ENCODE assay signal across 8 cellular contexts in genomic region chr10:73873843-73874215, GRCh38. TPM values are rescaled to one million over a fixed set of nuclear protein-coding genes. Genes with fewer than 3 reads are reported as not detected.
DNase-seq lines count a peak whose midpoint lies in the region; ATAC-seq and TF ChIP-seq lines count a peak whose summit lies in the region.

No MANE protein-coding gene starts in this region.

- H4K91ac ChIP-seq in trophoblast cell (ENCODE audit: low read depth, low read length): peak overlapping the region; percentile 31

- POLR2A ChIA-PET in activated CD4-positive, alpha-beta T cell treated with anti-CD3 and anti-CD28 coated beads for 36 hours (lab: Charles Lee): interaction anchor here (1.6 kb wide), 1 partner anchor 16 kb away, joined by 6 read pairs; no protein-coding TSS in a partner anchor

- H3K79me2 ChIP-seq in OCI-LY3 (ENCODE audit: low read length) (no peaks in the 10 kb centered on the region), trophoblast cell (ENCODE audit: control insufficient read depth, insufficient read depth, low read length, poor library complexity) (peaks cover 4% of the 10 kb centered on the region)

- no peak overlapping the region for H2BK5ac ChIP-seq in trophoblast cell (ENCODE audit: low read depth, low read length, poor library complexity)

- H3K14ac ChIP-seq in trophoblast cell (ENCODE audit: low read length): no peak overlapping the region

- H3K4me2 ChIP-seq in OCI-LY3 (ENCODE audit: low read length) (peak overlapping the region; percentile 52), trophoblast cell (ENCODE audit: low read length) (peak overlapping the region; percentile 80)

- H3K4me3 Mint-ChIP-seq in activated CD4-positive, alpha-beta T cell treated with anti-CD3 and anti-CD28 coated beads for 36 hours: peak overlapping the region; percentile 72
- H3K4me3 Mint-ChIP-seq in endodermal cell: peak overlapping the region; percentile 68

- peaks cover 4% of the 10 kb centered on the region for H3K36me3 Mint-ChIP-seq in activated CD4-positive, alpha-beta T cell treated with anti-CD3 and anti-CD28 coated beads for 36 hours (ENCODE audit: low read depth)
- peaks cover 12% of the 10 kb centered on the region for H3K36me3 Mint-ChIP-seq in endodermal cell (ENCODE audit: low read depth)

- no peak overlapping the region for H2AFZ ChIP-seq in OCI-LY3 (ENCODE audit: low read depth, low read length)
- no peak overlapping the region for H2AFZ ChIP-seq in trophoblast cell (ENCODE audit: insufficient read depth, low read length, poor library complexity)

- no peaks in the 10 kb centered on the region for H3K9me3 ChIP-seq in OCI-LY3 (ENCODE audit: insufficient read depth, low read length)
- no peaks in the 10 kb centered on the region for H3K9me3 ChIP-seq in endodermal cell (ENCODE audit: control insufficient read depth, low read length)
- H3K9me3 ChIP-seq in trophoblast cell (ENCODE audit: insufficient read depth, low read depth, low read length): no peaks in the 10 kb centered on the region

- no peaks in the 10 kb centered on the region for H4K20me1 ChIP-seq in OCI-LY3 (ENCODE audit: insufficient read depth, low read length)

- H3K27ac ChIP-seq in OCI-LY3 (ENCODE audit: low read length) (no peak overlapping the region), endodermal cell (ENCODE audit: low read depth, low read length) (no peak overlapping the region), trophoblast cell (ENCODE audit: low read depth, low read length) (no peak overlapping the region)

- H3K36me3 ChIP-seq in OCI-LY3 (replicated peaks; ENCODE audit: low read depth, low read length) (no peaks in the 10 kb centered on the region), endodermal cell (ENCODE audit: control insufficient read depth, insufficient read depth, low read length) (peaks cover 29% of the 10 kb centered on the region), trophoblast cell (ENCODE audit: control insufficient read depth in 1 of 2, insufficient read depth in 2 of 2, low read length in 2 of 2) (peaks cover 6 to 12% of the 10 kb centered on the region in 2 experiments)

- no peak overlapping the region for H4K8ac ChIP-seq in trophoblast cell (ENCODE audit: low read depth, low read length)

- H4K12ac ChIP-seq in trophoblast cell (ENCODE audit: low read depth, low read length): no peak overlapping the region

- peaks cover 5% of the 10 kb centered on the region; the same call in 1 of the 2 replicates for H3K4me1 ChIP-seq in OCI-LY3 (ENCODE audit: low read length)
- H3K4me1 ChIP-seq in endodermal cell (ENCODE audit: control insufficient read depth, insufficient read depth, low read length): peaks cover 5% of the 10 kb centered on the region
- peaks cover 27 to 32% of the 10 kb centered on the region in 2 experiments for H3K4me1 ChIP-seq in trophoblast cell (ENCODE audit: control insufficient read depth in 1 of 2, insufficient read depth in 2 of 2, low read length in 2 of 2)

- peaks cover 11% of the 10 kb centered on the region for H3K79me1 ChIP-seq in trophoblast cell (ENCODE audit: low read length)

- no peaks in the 10 kb centered on the region for H3K9me3 Mint-ChIP-seq in activated CD4-positive, alpha-beta T cell treated with anti-CD3 and anti-CD28 coated beads for 36 hours (ENCODE audit: low read depth)
- no peaks in the 10 kb centered on the region for H3K9me3 Mint-ChIP-seq in endodermal cell

- H3K27me3 Mint-ChIP-seq in activated CD4-positive, alpha-beta T cell treated with anti-CD3 and anti-CD28 coated beads for 36 hours: no peaks in the 10 kb centered on the region
- H3K27me3 Mint-ChIP-seq in endodermal cell (ENCODE audit: insufficient read depth): peaks cover 27% of the 10 kb centered on the region

- H3K9ac ChIP-seq in OCI-LY3 (ENCODE audit: low read length) (peak overlapping the region; percentile 55), endodermal cell (ENCODE audit: extremely low read depth, low read length, poor library complexity, severe bottlenecking) (no peak overlapping the region), trophoblast cell (ENCODE audit: low read length) (peak overlapping the region; percentile 35)

- H3K4ac ChIP-seq in trophoblast cell (ENCODE audit: low read depth, low read length): no peak overlapping the region

- H3K18ac ChIP-seq in trophoblast cell (ENCODE audit: low read length): no peak overlapping the region

- WGBS in endodermal cell (ENCODE audit: insufficient coverage in 1 of 2, insufficient read length in 1 of 2), 2 experiments: 0% methylated on average over 2 to 35 of the region's 39 CpGs
- WGBS in trophoblast cell (ENCODE audit: extremely low coverage, insufficient coverage, insufficient read length): no CpG with 5 or more reads among the region's 39 CpGs

- DNase-seq in activated CD4-positive, alpha-beta T cell treated with anti-CD3 and anti-CD28 coated beads for 36 hours: peak; percentile 33
- DNase-seq in activated CD4-positive, alpha-beta T cell treated with anti-CD3 and anti-CD28 coated beads for 1 hour: no peak
- DNase-seq in endodermal cell (no peak), trophoblast cell (peak in 1 of 2 donors; percentile 8), head of caudate nucleus (no peak), NOMO-1 treated with DMSO at 0.1 percent for 48 hours (lab: John Stamatoyannopoulos, UW; ENCODE audit: unreplicated experiment) (no peak)

- no peak overlapping the region for H3K23ac ChIP-seq in trophoblast cell (ENCODE audit: low read length)

- intact Hi-C loops in activated CD4-positive, alpha-beta T cell treated with anti-CD3 and anti-CD28 coated beads for 36 hours (cut with DNase I, micrococcal nuclease): loop anchor here in 1 of 2 experiments (1.0 to 10.0 kb wide), 7 partner anchors 9 to 1360 kb away; partner anchors contain the start of genes KAT6B, MRPS16, NDST2 and SAMD8
- intact Hi-C loops in head of caudate nucleus (cut with DNase I): no loop called here

- peaks cover 61% of the 10 kb centered on the region for H3K4me1 Mint-ChIP-seq in activated CD4-positive, alpha-beta T cell treated with anti-CD3 and anti-CD28 coated beads for 36 hours
- peaks cover 15% of the 10 kb centered on the region for H3K4me1 Mint-ChIP-seq in endodermal cell

- no peak overlapping the region for H2AK5ac ChIP-seq in trophoblast cell (ENCODE audit: low read length)

- H3K4me3 ChIP-seq in OCI-LY3 (ENCODE audit: low read length) (peak overlapping the region; percentile 94), endodermal cell (ENCODE audit: low read length) (no peak overlapping the region), trophoblast cell (ENCODE audit: low read depth, low read length) (peak overlapping the region; percentile 96)

- no peaks in the 10 kb centered on the region for H3K27me3 ChIP-seq in OCI-LY3 (ENCODE audit: low read depth, low read length)
- H3K27me3 ChIP-seq in endodermal cell (ENCODE audit: control insufficient read depth, insufficient read depth, low read length, poor library complexity, severe bottlenecking): peaks cover 13% of the 10 kb centered on the region
- H3K27me3 ChIP-seq in trophoblast cell (ENCODE audit: insufficient read depth, low read length): no peaks in the 10 kb centered on the region

- no peak for ATAC-seq in activated CD4-positive, alpha-beta T cell treated with anti-CD3 and anti-CD28 coated beads for 36 hours
- ATAC-seq in HG02885 (IDR thresholded peaks at IDR 0.05; ENCODE audit: poor library complexity, unreplicated experiment): no peak

- no peak overlapping the region for H3K27ac Mint-ChIP-seq in activated CD4-positive, alpha-beta T cell treated with anti-CD3 and anti-CD28 coated beads for 36 hours
- no peak overlapping the region for H3K27ac Mint-ChIP-seq in endodermal cell

- H2BK120ac ChIP-seq in trophoblast cell (ENCODE audit: insufficient read depth, low read length, poor library complexity): no peak overlapping the region

- TF ChIP-seq CTCF in OCI-LY3 (IDR thresholded peaks at IDR 0.05; ENCODE audit: low read depth, low read length) (no peak), endodermal cell (conservative IDR thresholded peaks at IDR 0.05) (no peak)

- H2BK12ac ChIP-seq in trophoblast cell (ENCODE audit: low read length): no peak overlapping the region

- CTCF ChIA-PET in activated CD4-positive, alpha-beta T cell treated with anti-CD3 and anti-CD28 coated beads for 36 hours (lab: Charles Lee): interaction anchor here (1.3 to 19.7 kb wide), 3 partner anchors 12 to 68 kb away, joined by 6 to 456 read pairs (median 89); no protein-coding TSS in a partner anchor

RNA-seq across cellular contexts. Expression of gene CAMK2G, which starts 0.5 kb away (rescaled TPM):
- 10 to 100 TPM; 16.4 to 19.4 TPM for total RNA-seq in activated CD4-positive, alpha-beta T cell treated with anti-CD3 and anti-CD28 coated beads for 36 hours
- total RNA-seq in endodermal cell: 10 to 100 TPM; 20.9 to 21.7 TPM
- polyA plus RNA-seq in endodermal cell (2013, experiment 1 of 2): 29.8 TPM
- polyA plus RNA-seq in endodermal cell (2013, experiment 2 of 2): 25.8 TPM
- 21.4 and 23.0 TPM in 2 replicates for polyA plus RNA-seq in trophoblast cell (2013)

RNA-seq across cellular contexts. Expression of gene PLAU, which starts 37.1 kb away (rescaled TPM):
- total RNA-seq in activated CD4-positive, alpha-beta T cell treated with anti-CD3 and anti-CD28 coated beads for 36 hours: under 1 TPM in 1 of 2 experiments, not detected in 1; 0.16 TPM
- 1 to 10 TPM; 2.7 to 3.3 TPM for total RNA-seq in endodermal cell
- polyA plus RNA-seq in endodermal cell (2013, experiment 1 of 2): 10.5 TPM
- 14.2 TPM for polyA plus RNA-seq in endodermal cell (2013, experiment 2 of 2)
- 5.6 and 6.2 TPM in 2 replicates for polyA plus RNA-seq in trophoblast cell (2013)
